Comparison of ENCODE assay signal across 14 cellular contexts in the genomic region with DNA sequence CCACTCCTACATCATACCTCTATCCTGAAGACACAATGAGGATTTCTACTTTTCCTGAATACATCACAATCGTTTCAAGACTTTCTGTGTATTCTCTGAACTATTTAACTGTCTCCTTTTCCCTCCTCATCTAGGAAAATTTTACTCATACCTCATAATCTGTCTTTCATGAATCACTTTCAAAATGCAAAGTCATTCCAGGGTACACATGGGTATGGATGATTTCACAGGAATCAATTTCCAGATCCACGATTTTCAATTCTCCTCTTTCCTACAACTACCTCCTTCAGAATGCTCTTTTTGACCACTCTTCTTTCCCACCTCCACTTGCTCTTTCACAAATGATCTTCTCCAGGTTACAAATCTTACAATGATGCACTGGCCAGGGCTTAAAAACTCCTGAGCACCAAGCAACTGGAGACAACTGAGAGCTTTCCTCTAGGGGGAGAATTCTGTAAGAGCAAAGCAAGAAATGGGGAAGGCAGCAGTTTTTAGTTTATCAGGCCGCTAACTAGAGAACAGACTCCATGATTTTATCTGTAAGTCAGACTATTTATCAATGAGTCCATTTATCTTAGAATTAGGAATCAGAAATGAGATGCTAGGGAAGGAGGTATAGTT.
DNase-seq lines count a peak whose midpoint lies in the region; TF ChIP-seq lines count a peak whose summit lies in the region.
"Had no signal": no experiment of that assay in that cellular context is flagged by ENCODE, and none has a peak within 500 bp of the region (broad histone marks: within the 10 kb centered on the region; RNA-seq: fewer than 3 reads in every experiment).

No MANE protein-coding gene starts in this region.

- H3K27ac ChIP-seq in mesenchymal stem cell (ENCODE audit: low read length, poor library complexity, severe bottlenecking) (no peak overlapping the region), caudate nucleus (ENCODE audit: low read depth, low read length) (no peak overlapping the region)

- H3K23ac ChIP-seq in mesenchymal stem cell (ENCODE audit: low read length in 2 of 2), result no peak overlapping the region

- no peak overlapping the region for H2AK5ac ChIP-seq in mesenchymal stem cell (ENCODE audit: low read length, severe bottlenecking)

- H2AFZ ChIP-seq in mesenchymal stem cell (ENCODE audit: low read depth, low read length), result no peak overlapping the region

- peak overlapping the region; percentile 78 for H3K27ac Mint-ChIP-seq in HFFc6
- H3K27ac Mint-ChIP-seq: CD4-positive, alpha-beta T cell had no signal

- no peak overlapping the region for H2BK15ac ChIP-seq in mesenchymal stem cell (ENCODE audit: low read depth, poor library complexity, severe bottlenecking)

- H3K36me3 ChIP-seq in adipocyte (ENCODE audit: control insufficient read depth, insufficient read depth, low read length, severe bottlenecking) (no peaks in the 10 kb centered on the region), mesenchymal stem cell (ENCODE audit: control insufficient read depth in 1 of 2, insufficient read depth in 2 of 2, low read depth in 1 of 2, low read length in 2 of 2) (no peaks in the 10 kb centered on the region)

- no peak overlapping the region for H4K8ac ChIP-seq in mesenchymal stem cell (ENCODE audit: low read length)

- H3K4me3 ChIP-seq in AG10803 (ENCODE audit: low read length) (no peak overlapping the region), adipocyte (ENCODE audit: low read length) (no peak overlapping the region), mesenchymal stem cell (ENCODE audit: insufficient read depth in 1 of 2, low read depth in 1 of 2, low read length in 2 of 2) (no peak overlapping the region)

- peak; percentile 18; the same call in 1 of the 2 replicates for TF ChIP-seq CTCF in AG10803 (conservative IDR thresholded peaks at IDR 0.05; ENCODE audit: low read length)
- TF ChIP-seq CTCF in HFFc6 (IDR thresholded peaks at IDR 0.05), result peak; percentile 38; the same call in 1 of the 2 replicates

- H3K4me1 ChIP-seq in adipocyte (ENCODE audit: control insufficient read depth, insufficient read depth, low read length) (peaks cover 37% of the 10 kb centered on the region), mesenchymal stem cell (ENCODE audit: control insufficient read depth, insufficient read depth, low read depth, low read length) (no peaks in the 10 kb centered on the region)

- no peaks in the 10 kb centered on the region for H3K9me3 Mint-ChIP-seq in HFFc6
- H3K9me3 Mint-ChIP-seq: CD4-positive, alpha-beta T cell had no signal

- DNase-seq in AG10803 (ENCODE audit: low read depth) (no peak), HFFc6 (peak; percentile 33), adipocyte (ENCODE audit: low read depth) (peak; percentile 38), mesenchymal stem cell (no peak), DMS79 (lab: John Stamatoyannopoulos, UW) (no peak), caudate nucleus (lab: John Stamatoyannopoulos, UW) (no peak), T-helper 2 cell (no peak), inferior parietal cortex (ENCODE audit: extremely low spot score) (no peak)
- DNase-seq: CD4-positive, alpha-beta T cell; cerebellar nuclear complex; left colon; NK-92 treated with Interleukin-12 subunit alpha and Interleukin-12 subunit beta, amount 100 ng/mL, for 24 hours; posterior cingulate gyrus; SIG-M5 had no signal

- H3K4me3 Mint-ChIP-seq in HFFc6, result no peak overlapping the region; the same call in 1 of the 2 replicates
- H3K4me3 Mint-ChIP-seq: CD4-positive, alpha-beta T cell had no signal

- H3K14ac ChIP-seq in mesenchymal stem cell (ENCODE audit: low read length in 2 of 2), result no peak overlapping the region

- WGBS in mesenchymal stem cell, result 87% methylated on average over 2 of the region's 3 CpGs

- peaks cover 14% of the 10 kb centered on the region for H3K79me1 ChIP-seq in mesenchymal stem cell (replicated peaks; ENCODE audit: low read length, poor library complexity, severe bottlenecking)

- H2BK120ac ChIP-seq in mesenchymal stem cell (ENCODE audit: low read depth, low read length), result no peak overlapping the region

- no peak overlapping the region for H3K4ac ChIP-seq in mesenchymal stem cell (ENCODE audit: low read depth in 1 of 2, low read length in 2 of 2)

- H4K91ac ChIP-seq in mesenchymal stem cell (ENCODE audit: low read length), result no peak overlapping the region

- H2BK5ac ChIP-seq in mesenchymal stem cell (ENCODE audit: low read depth, low read length, poor library complexity, severe bottlenecking), result no peak overlapping the region

- H3K36me3 Mint-ChIP-seq in HFFc6 (ENCODE audit: low read depth), result 0 out of 2 replicates have a peak, but pooled peaks cover 3% of the 10 kb centered on the region

- no peak overlapping the region for H3K18ac ChIP-seq in mesenchymal stem cell (ENCODE audit: low read depth in 1 of 2, low read length in 2 of 2)

- no peak overlapping the region for H3K4me2 ChIP-seq in mesenchymal stem cell (ENCODE audit: low read length, poor library complexity, severe bottlenecking)

- no peak overlapping the region for H2BK12ac ChIP-seq in mesenchymal stem cell (ENCODE audit: low read length in 2 of 2)

- no peaks in the 10 kb centered on the region for H3K27me3 Mint-ChIP-seq in HFFc6 (ENCODE audit: insufficient read depth)
- H3K27me3 Mint-ChIP-seq: CD4-positive, alpha-beta T cell had no signal

- H3K27me3 ChIP-seq in adipocyte (replicated peaks; ENCODE audit: control insufficient read depth, insufficient read depth, low read length) (no peaks in the 10 kb centered on the region), mesenchymal stem cell (ENCODE audit: control insufficient read depth in 1 of 2, insufficient read depth in 1 of 2, low read length in 2 of 2) (no peaks in the 10 kb centered on the region)

- H3K4me1 Mint-ChIP-seq in HFFc6 (ENCODE audit: low read depth), result peaks cover 46% of the 10 kb centered on the region

- H3K9ac ChIP-seq in adipocyte (ENCODE audit: low read length) (no peak overlapping the region), mesenchymal stem cell (ENCODE audit: low read length) (peak overlapping the region; percentile 51)

- peaks cover 3% of the 10 kb centered on the region for H3K9me3 ChIP-seq in adipocyte (ENCODE audit: control insufficient read depth, low read length)
- no peaks in the 10 kb centered on the region for H3K9me3 ChIP-seq in mesenchymal stem cell (ENCODE audit: control insufficient read depth, low read length)

Comparison
In these comparisons a context has a peak if more than half of its experiments do, and no peak if none do; other contexts are left out.
1. DNase-seq: peak in HFFc6 (single experiment) and adipocyte (single experiment); none in AG10803 (single experiment), mesenchymal stem cell (single experiment), DMS79 (single experiment), caudate nucleus (0 of 61), T-helper 2 cell (0 of 5) and inferior parietal cortex (single experiment).